1 cellular context compared by ENCODE assay signal in genomic region chr14:89000007-89000942, GRCh38.
A peak's percentile ranks its signal among the peaks of the same experiment; 100 is the strongest.
TF ChIP-seq lines count a peak whose summit lies in the region.

No MANE protein-coding gene starts in this region.

TF ChIP-seq in K562, 482 proteins besides CTCF, POLR2A, EP300 and RAD21 (continued from another document and continues in another):
- TF ChIP-seq TRIM25 (IDR thresholded peaks at IDR 0.05; ENCODE audit: borderline replicate concordance) (no peak), RFX7 (CRISPR knock-in tag; IDR thresholded peaks at IDR 0.05) (no peak), MAFG (tag; conservative IDR thresholded peaks at IDR 0.05) (peak; percentile 99), ZZZ3 (IDR thresholded peaks at IDR 0.05) (no peak), FOXM1 (IDR thresholded peaks at IDR 0.05; ENCODE audit: low read depth) (no peak), FOXM1 (CRISPR knock-in tag; IDR thresholded peaks at IDR 0.05; ENCODE audit: low read depth) (no peak), GABPB1 (CRISPR knock-in tag; IDR thresholded peaks at IDR 0.05) (no peak), HOMEZ (CRISPR knock-in tag; IDR thresholded peaks at IDR 0.05) (no peak), HDAC8 (tag; IDR thresholded peaks at IDR 0.05) (no peak), ZNF347 (CRISPR knock-in tag; IDR thresholded peaks at IDR 0.05; ENCODE audit: low read depth) (no peak), ATF7 (IDR thresholded peaks at IDR 0.05) (peak; percentile 58; the same call in 1 of the 2 replicates), SAFB2 (IDR thresholded peaks at IDR 0.05; ENCODE audit: borderline replicate concordance, low read depth, low read length, severe bottlenecking) (no peak), ZNF436 (CRISPR knock-in tag; IDR thresholded peaks at IDR 0.05) (no peak), EGR1 (conservative IDR thresholded peaks at IDR 0.05) (peak; percentile 57), SRSF1 (IDR thresholded peaks at IDR 0.05; ENCODE audit: low read depth, low read length) (no peak), ETV6 (IDR thresholded peaks at IDR 0.05; ENCODE audit: borderline replicate concordance in 1 of 2, low read depth in 2 of 2, low read length in 1 of 2) (no peak), ETV6 (CRISPR knock-in tag; IDR thresholded peaks at IDR 0.05; ENCODE audit: borderline replicate concordance) (no peak), NR4A1 (CRISPR knock-in tag; IDR thresholded peaks at IDR 0.05) (no peak), NR4A1 (tag; IDR thresholded peaks at IDR 0.05) (no peak), RBM17 (IDR thresholded peaks at IDR 0.05; ENCODE audit: borderline replicate concordance, low read depth, low read length) (no peak), SNAPC5 (CRISPR knock-in tag; IDR thresholded peaks at IDR 0.05) (no peak), BRF2 (IDR thresholded peaks at IDR 0.05; ENCODE audit: borderline replicate concordance, insufficient read depth, insufficient read length) (no peak), PHF8 (IDR thresholded peaks at IDR 0.05; ENCODE audit: borderline replicate concordance, low read length) (no peak), MTF1 (CRISPR knock-in tag; IDR thresholded peaks at IDR 0.05; ENCODE audit: borderline replicate concordance) (no peak), ZBTB26 (CRISPR knock-in tag; IDR thresholded peaks at IDR 0.05) (no peak), NFRKB (IDR thresholded peaks at IDR 0.05; ENCODE audit: low read depth) (no peak), PHF21A (IDR thresholded peaks at IDR 0.05; ENCODE audit: borderline replicate concordance, low read depth) (no peak), KLF6 (CRISPR knock-in tag; IDR thresholded peaks at IDR 0.05; ENCODE audit: borderline replicate concordance) (no peak), ZNF274 (IDR thresholded peaks at IDR 0.05; ENCODE audit: borderline replicate concordance, low read depth, low read length) (no peak), CEBPZ (IDR thresholded peaks at IDR 0.05; ENCODE audit: borderline replicate concordance, low read depth, low read length) (no peak), ZNF165 (CRISPR knock-in tag; IDR thresholded peaks at IDR 0.05; ENCODE audit: borderline replicate concordance) (no peak), STAT5B (CRISPR knock-in tag; IDR thresholded peaks at IDR 0.05) (no peak), RNF219 (CRISPR knock-in tag; IDR thresholded peaks at IDR 0.05) (no peak), SOX6 (IDR thresholded peaks at IDR 0.05) (0 out of 2 replicates have a peak, but pooled peaks have one; percentile 10), ZBTB33 (CRISPR knock-in tag; IDR thresholded peaks at IDR 0.05) (no peak), ZNF830 (CRISPR knock-in tag; IDR thresholded peaks at IDR 0.05) (no peak), ZNF512 (tag; IDR thresholded peaks at IDR 0.05) (no peak), THAP12 (CRISPR knock-in tag; IDR thresholded peaks at IDR 0.05) (no peak), SRSF9 (IDR thresholded peaks at IDR 0.05; ENCODE audit: borderline replicate concordance, low read depth, low read length) (no peak), ZFP30 (CRISPR knock-in tag; IDR thresholded peaks at IDR 0.05; ENCODE audit: borderline replicate concordance) (no peak), HDAC3 (IDR thresholded peaks at IDR 0.05; ENCODE audit: borderline replicate concordance, partially characterized antibody) (peak; percentile 66), CTBP1 (IDR thresholded peaks at IDR 0.05; ENCODE audit: borderline replicate concordance) (no peak), CCNT2 (IDR thresholded peaks at IDR 0.05; ENCODE audit: borderline replicate concordance, extremely low read depth, insufficient read length, low read depth, low read length) (no peak), MAX (CRISPR knock-in tag; IDR thresholded peaks at IDR 0.05) (no peak), CC2D1A (IDR thresholded peaks at IDR 0.05) (no peak), SMARCA4 (IDR thresholded peaks at IDR 0.05) (peak; percentile 66), SMARCC2 (IDR thresholded peaks at IDR 0.05; ENCODE audit: low read depth) (peak; percentile 25; the same call in 1 of the 2 replicates), XRCC4 (IDR thresholded peaks at IDR 0.05; ENCODE audit: extremely low read depth, insufficient read depth, insufficient read length) (no peak), MEIS2 (IDR thresholded peaks at IDR 0.05; ENCODE audit: partially characterized antibody) (peak; percentile 16), POLR2AphosphoS5 (IDR thresholded peaks at IDR 0.05; ENCODE audit: control insufficient read depth, insufficient read depth, low read depth, low read length) (no peak), ESRRA (IDR thresholded peaks at IDR 0.05; ENCODE audit: borderline replicate concordance, low read depth) (peak; percentile 72; the same call in 1 of the 2 replicates), EHMT2 (IDR thresholded peaks at IDR 0.05) (no peak)
